30 cellular contexts compared by ENCODE assay signal in genomic region chr16:20056436-20056835, GRCh38. TPM values are rescaled to one million over a fixed set of nuclear protein-coding genes. Genes with fewer than 3 reads are reported as not detected.
"Had no signal": no experiment of that assay in that cellular context is flagged by ENCODE, and none has a peak within 500 bp of the region (broad histone marks: within the 10 kb centered on the region; RNA-seq: fewer than 3 reads in every experiment).

No MANE protein-coding gene starts in this region.

- H3K9me3 ChIP-seq: stomach, suprapubic skin, testis, thoracic aorta, thyroid gland, tibial artery, tibial nerve, transverse colon, upper lobe of left lung, upper lobe of right lung, uterus, vagina had no signal

- H3K27me3 ChIP-seq: suprapubic skin, testis, thyroid gland, tibial artery, tibial nerve, transverse colon, upper lobe of left lung, upper lobe of right lung, uterus, vagina had no signal

- FAIRE-seq: urothelium cell line had no signal

- H3K36me3 ChIP-seq: stomach, suprapubic skin, thoracic aorta, thyroid gland, tibial artery, tibial nerve, transverse colon, upper lobe of left lung, upper lobe of right lung, uterus, vagina had no signal

- ATAC-seq: stimulated activated effector memory CD8-positive, alpha-beta T cell treated with anti-CD3 and anti-CD28 coated beads, Interleukin-12 subunit alpha, Interleukin-12 subunit beta, amount 100 ng/mL, for 72 hours; stimulated activated memory B cell treated with anti-CD40 and anti-IgM and Interleukin-4, amounts not matched to agents 10 μg/mL and 1 μg/mL and 100 μg/mL, for 72 hours; stimulated activated naive B cell treated with anti-CD40 and anti-IgM and Interleukin-4, amounts not matched to agents 10 μg/mL and 1 μg/mL and 100 μg/mL, for 72 hours; stimulated activated naive CD8-positive, alpha-beta T cell treated with anti-CD3 and anti-CD28 coated beads, Interleukin-15, amount 100 ng/mL, for 72 hours; stimulated activated naive CD8-positive, alpha-beta T cell treated with anti-CD3 and anti-CD28 coated beads, Interleukin-15, Interleukin-2, amounts not matched to agents 100 U/mL and 50 U/mL, for 24 hours; upper lobe of right lung had no signal

- H3K4me1 ChIP-seq: stomach, suprapubic skin, testis, thyroid gland, tibial artery, tibial nerve, transverse colon, upper lobe of left lung, upper lobe of right lung, uterus, vagina had no signal

- H3K4me3 ChIP-seq: stomach, suprapubic skin, testis, thoracic aorta, thyroid gland, tibial artery, tibial nerve, transverse colon, upper lobe of left lung, upper lobe of right lung, uterus, vagina had no signal

- H3K27ac ChIP-seq: stomach, suprapubic skin, testis, thoracic aorta, thyroid gland, tibial artery, tibial nerve, transverse colon, upper lobe of left lung, upper lobe of right lung, uterus, vagina had no signal

- DNase-seq: stimulated activated CD4-positive, alpha-beta T cell treated with anti-CD3 and anti-CD28 coated beads, Interleukin-2, amount 100 ng/mL, for 48 hours; stimulated activated CD4-positive, alpha-beta T cell treated with anti-CD3 and anti-CD28 coated beads, Interleukin-4, amount 100 ng/mL, for 1 hour; stimulated activated CD4-positive, alpha-beta T cell treated with anti-CD3 and anti-CD28 coated beads, Interleukin-4, amount 100 ng/mL, for 24 hours; stimulated activated CD4-positive, alpha-beta T cell treated with anti-CD3 and anti-CD28 coated beads, Interleukin-4, amount 100 ng/mL, for 4 hours; stimulated activated CD8-positive, alpha-beta memory T cell treated with anti-CD3 and anti-CD28 coated beads, Interleukin-4, amount 100 ng/mL, for 48 hours; stimulated activated naive B cell treated with anti-CD40 and anti-IgM and Interleukin-4, amounts not matched to agents 10 μg/mL and 1 μg/mL and 100 μg/mL, for 72 hours; stimulated activated naive CD4-positive, alpha-beta T cell; stimulated activated naive CD4-positive, alpha-beta T cell treated with Interleukin-2 at 50 U/mL for 16 hours; stimulated activated naive CD8-positive, alpha-beta T cell treated with anti-CD3 and anti-CD28 coated beads, Interleukin-15, amount 100 ng/mL, for 72 hours; stimulated activated naive CD8-positive, alpha-beta T cell treated with anti-CD3 and anti-CD28 coated beads, Interleukin-15, Interleukin-2, amounts not matched to agents 100 U/mL and 50 U/mL, for 24 hours; stomach; substantia nigra; testis; thyroid gland; tibial artery; transverse colon; trophoblast cell; upper lobe of left lung; upper lobe of right lung; uterus had no signal

RNA-seq across cellular contexts. Expression of gene GPR139, which starts 17.3 kb away (rescaled TPM):
- total RNA-seq: stomach, subcutaneous adipose tissue, suprapubic skin, testis, thoracic aorta, thyroid gland, tibial nerve, transverse colon, upper lobe of left lung, upper lobe of right lung, ureter, urinary bladder, uterus, vagina had no signal
- polyA plus RNA-seq: stomach, urinary bladder had no signal
